In genomic region chr21:35257413-35257812, GRCh38 we compare ENCODE assay signal across 9 cellular contexts.
A peak's percentile ranks its signal among the peaks of the same experiment; 100 is the strongest.
DNase-seq lines count a peak whose midpoint lies in the region; ATAC-seq and TF ChIP-seq lines count a peak whose summit lies in the region.
"Had no signal": no experiment of that assay in that cellular context is flagged by ENCODE, and none has a peak within 500 bp of the region (broad histone marks: within the 10 kb centered on the region; RNA-seq: fewer than 3 reads in every experiment).

No MANE protein-coding gene starts in this region.

- no peak overlapping the region for H3K4me3 ChIP-seq in OCI-LY3 (ENCODE audit: low read length)
- H3K4me3 ChIP-seq in prostate gland, result no peak overlapping the region
- H3K4me3 ChIP-seq in effector memory CD4-positive, alpha-beta T cell (ENCODE audit: insufficient read depth, low read depth, low read length, poor library complexity, severe bottlenecking), result no peak overlapping the region
- H3K4me3 ChIP-seq in neuronal stem cell (ENCODE audit: low read length in 2 of 2), result no peak overlapping the region
- H3K4me3 ChIP-seq: Peyer's patch had no signal

- intact Hi-C loops in prostate gland (cut with DNase I), result loop anchor here (2.0 to 5.0 kb wide), 3 partner anchors 50 to 365 kb away; no protein-coding TSS in a partner anchor

- TF ChIP-seq CTCF in OCI-LY3 (IDR thresholded peaks at IDR 0.05; ENCODE audit: low read depth, low read length), result no peak
- no peak for TF ChIP-seq CTCF in prostate gland (IDR thresholded peaks at IDR 0.05)

- peak overlapping the region; percentile 96; the same call in 1 of the 2 replicates for H2AFZ ChIP-seq in OCI-LY3 (ENCODE audit: low read depth, low read length)
- no peak overlapping the region for H2AFZ ChIP-seq in neuronal stem cell (ENCODE audit: low read length)

- H3K9ac ChIP-seq in OCI-LY3 (ENCODE audit: low read length) (no peak overlapping the region), neuronal stem cell (ENCODE audit: low read depth, low read length, poor library complexity) (no peak overlapping the region)

- no peak overlapping the region for H2BK5ac ChIP-seq in neuronal stem cell (ENCODE audit: low read length)

- H3K4me1 ChIP-seq in OCI-LY3 (ENCODE audit: low read length) (peaks cover 30% of the 10 kb centered on the region), prostate gland (replicated peaks) (no peaks in the 10 kb centered on the region), neuronal stem cell (ENCODE audit: control insufficient read depth in 2 of 2, insufficient read depth in 1 of 2, low read depth in 1 of 2, low read length in 2 of 2) (peaks cover 0 to 5% of the 10 kb centered on the region in 2 donors)
- no peaks in the 10 kb centered on the region for H3K4me1 ChIP-seq in effector memory CD4-positive, alpha-beta T cell (ENCODE audit: control insufficient read depth, insufficient read depth, low read length, poor library complexity, severe bottlenecking)
- H3K4me1 ChIP-seq: Peyer's patch had no signal

- H2BK12ac ChIP-seq in neuronal stem cell (ENCODE audit: low read length), result no peak overlapping the region

- no peak overlapping the region for H3K23ac ChIP-seq in neuronal stem cell (ENCODE audit: low read depth, low read length, poor library complexity)

- H2BK120ac ChIP-seq in neuronal stem cell (ENCODE audit: low read depth, low read length), result no peak overlapping the region

- no peak overlapping the region for H2BK15ac ChIP-seq in neuronal stem cell (ENCODE audit: low read length)

- H4K91ac ChIP-seq in neuronal stem cell (ENCODE audit: low read depth, low read length, poor library complexity), result no peak overlapping the region

- H3K4ac ChIP-seq in neuronal stem cell (ENCODE audit: low read length), result no peak overlapping the region

- H3K36me3 ChIP-seq in OCI-LY3 (replicated peaks; ENCODE audit: low read depth, low read length), result peaks cover 15% of the 10 kb centered on the region
- no peaks in the 10 kb centered on the region for H3K36me3 ChIP-seq in prostate gland
- no peaks in the 10 kb centered on the region for H3K36me3 ChIP-seq in effector memory CD4-positive, alpha-beta T cell (ENCODE audit: control insufficient read depth, insufficient read depth, low read length)
- H3K36me3 ChIP-seq in neuronal stem cell (replicated peaks in 1 of 2; ENCODE audit: control insufficient read depth in 2 of 2, insufficient read depth in 2 of 2, low read length in 2 of 2), result no peaks in the 10 kb centered on the region
- H3K36me3 ChIP-seq: Peyer's patch had no signal

- no peaks in the 10 kb centered on the region for H3K79me2 ChIP-seq in OCI-LY3 (ENCODE audit: low read length)

- H3K14ac ChIP-seq in neuronal stem cell (ENCODE audit: low read length), result no peak overlapping the region

- H3K27me3 ChIP-seq in OCI-LY3 (ENCODE audit: low read depth, low read length) (no peaks in the 10 kb centered on the region), prostate gland (replicated peaks; ENCODE audit: insufficient read depth) (no peaks in the 10 kb centered on the region), neuronal stem cell (ENCODE audit: control insufficient read depth in 3 of 3, insufficient read depth in 3 of 3, low read depth in 1 of 3, low read length in 3 of 3) (no peaks in the 10 kb centered on the region)
- H3K27me3 ChIP-seq in effector memory CD4-positive, alpha-beta T cell (replicated peaks; ENCODE audit: control insufficient read depth, insufficient read depth, low read length, poor library complexity, severe bottlenecking), result no peaks in the 10 kb centered on the region
- H3K27me3 ChIP-seq: Peyer's patch had no signal

- no peak for ATAC-seq in HG03442 (IDR thresholded peaks at IDR 0.05; ENCODE audit: unreplicated experiment)
- ATAC-seq in GM18498 (IDR thresholded peaks at IDR 0.05; ENCODE audit: unreplicated experiment), result no peak

- H3K9me3 ChIP-seq in OCI-LY3 (ENCODE audit: insufficient read depth, low read length), result peaks cover 8% of the 10 kb centered on the region; the same call in 1 of the 2 replicates
- H3K9me3 ChIP-seq in prostate gland, result no peaks in the 10 kb centered on the region
- no peaks in the 10 kb centered on the region for H3K9me3 ChIP-seq in effector memory CD4-positive, alpha-beta T cell (ENCODE audit: control insufficient read depth, low read length)
- no peaks in the 10 kb centered on the region for H3K9me3 ChIP-seq in neuronal stem cell (replicated peaks in 1 of 2; ENCODE audit: control insufficient read depth in 2 of 2, insufficient read depth in 1 of 2, low read depth in 1 of 2, low read length in 2 of 2)
- H3K9me3 ChIP-seq: Peyer's patch had no signal

- no peak for TF ChIP-seq POLR2A in prostate gland (IDR thresholded peaks at IDR 0.05)

- H3K4me2 ChIP-seq in OCI-LY3 (ENCODE audit: low read length), result no peak overlapping the region
- H3K4me2 ChIP-seq in neuronal stem cell (ENCODE audit: insufficient read depth, low read length, poor library complexity, severe bottlenecking), result no peak overlapping the region

- H4K20me1 ChIP-seq in OCI-LY3 (ENCODE audit: insufficient read depth, low read length), result no peaks in the 10 kb centered on the region

- H2AK5ac ChIP-seq in neuronal stem cell (ENCODE audit: low read depth, low read length), result no peak overlapping the region

- 6% methylated on average over 2 of the region's 2 CpGs for WGBS in prostate gland
- no CpG with 5 or more reads among the region's 2 CpGs for WGBS in neuronal stem cell (ENCODE audit: extremely low coverage in 2 of 2, insufficient read length in 2 of 2, insufficient replicate concordance in 1 of 2), 2 donors

- peak; percentile 94 for DNase-seq in EH (ENCODE audit: low read depth)
- peak; percentile 94 for DNase-seq in fibroblast of gingiva (ENCODE audit: low read depth)
- peak; percentile 44 for DNase-seq in prostate gland (ENCODE audit: low spot score)
- DNase-seq in effector memory CD4-positive, alpha-beta T cell, result no peak
- no peak for DNase-seq in neuronal stem cell (ENCODE audit: low spot score)

- no peaks in the 10 kb centered on the region for H3K79me1 ChIP-seq in neuronal stem cell (ENCODE audit: low read depth, low read length)

- H3K18ac ChIP-seq in neuronal stem cell (ENCODE audit: low read length), result no peak overlapping the region

- no peak overlapping the region for H4K8ac ChIP-seq in neuronal stem cell (ENCODE audit: low read depth, low read length)

- H3K27ac ChIP-seq in OCI-LY3 (ENCODE audit: low read length) (0 out of 2 replicates have a peak overlapping the region, but pooled peaks have one; percentile 46), prostate gland (peak overlapping the region; percentile 80 to 85), neuronal stem cell (replicated peaks; ENCODE audit: low read length) (no peak overlapping the region)
- H3K27ac ChIP-seq in effector memory CD4-positive, alpha-beta T cell (ENCODE audit: insufficient read depth, low read length, poor library complexity, severe bottlenecking), result no peak overlapping the region

Comparison
In these comparisons a context has a peak if more than half of its experiments do, and no peak if none do; other contexts are left out.
1. DNase-seq: peak in EH (single experiment), fibroblast of gingiva (single experiment) and prostate gland (single experiment); none in effector memory CD4-positive, alpha-beta T cell (0 of 3) and neuronal stem cell (single experiment).
2. H3K27ac ChIP-seq: peak in OCI-LY3 (single experiment) and prostate gland (2 of 2); none in effector memory CD4-positive, alpha-beta T cell (single experiment) and neuronal stem cell (single experiment).